ENCODE assay signal across 1 cellular context in the genomic region with DNA sequence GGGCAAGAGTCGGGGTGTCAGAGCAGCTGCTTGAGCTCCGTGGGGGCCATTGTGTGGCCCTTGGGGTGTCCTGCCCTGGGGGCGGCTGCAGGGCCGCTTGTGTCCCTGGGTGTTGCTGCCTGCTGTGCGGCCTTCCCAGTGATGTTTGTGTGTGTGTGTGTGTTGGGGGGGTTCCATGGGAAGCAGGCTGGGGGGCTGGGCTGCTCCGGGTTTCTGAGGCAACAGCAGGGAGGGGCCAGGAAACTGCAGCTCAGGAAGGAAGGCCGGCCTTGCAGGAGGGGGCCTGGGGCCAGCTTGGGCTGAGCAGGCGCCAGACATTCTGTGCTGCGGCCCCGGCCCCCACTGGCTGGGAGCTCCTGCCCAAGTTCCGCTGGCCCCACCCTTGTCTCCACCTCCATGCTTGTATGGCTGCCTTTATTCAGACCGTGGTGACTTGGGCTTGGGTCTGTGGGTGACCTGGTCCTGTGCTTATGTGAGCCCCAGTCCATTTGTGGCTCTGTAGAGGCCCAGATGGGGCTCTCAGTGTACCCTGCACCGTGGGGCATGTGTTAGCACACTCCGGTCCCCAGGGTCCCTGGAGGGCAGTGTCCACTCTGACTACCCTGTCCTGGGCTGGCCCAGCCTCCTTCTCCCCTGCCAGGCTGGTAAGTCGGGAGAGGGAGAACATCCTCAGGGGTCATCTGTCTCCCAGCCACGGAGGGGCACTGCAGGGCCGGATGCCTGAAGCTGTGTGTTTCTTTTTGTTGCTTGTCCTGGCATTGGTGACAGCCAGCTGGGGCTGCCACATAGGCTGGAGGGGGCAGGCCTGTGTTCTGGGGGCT.
TF ChIP-seq lines count a peak whose summit lies in the region.

No MANE protein-coding gene starts in this region.

TF ChIP-seq in GM23338, 12 proteins besides CTCF, POLR2A, EP300 and RAD21 (continued from another document):
- TF ChIP-seq, protein P1, sequence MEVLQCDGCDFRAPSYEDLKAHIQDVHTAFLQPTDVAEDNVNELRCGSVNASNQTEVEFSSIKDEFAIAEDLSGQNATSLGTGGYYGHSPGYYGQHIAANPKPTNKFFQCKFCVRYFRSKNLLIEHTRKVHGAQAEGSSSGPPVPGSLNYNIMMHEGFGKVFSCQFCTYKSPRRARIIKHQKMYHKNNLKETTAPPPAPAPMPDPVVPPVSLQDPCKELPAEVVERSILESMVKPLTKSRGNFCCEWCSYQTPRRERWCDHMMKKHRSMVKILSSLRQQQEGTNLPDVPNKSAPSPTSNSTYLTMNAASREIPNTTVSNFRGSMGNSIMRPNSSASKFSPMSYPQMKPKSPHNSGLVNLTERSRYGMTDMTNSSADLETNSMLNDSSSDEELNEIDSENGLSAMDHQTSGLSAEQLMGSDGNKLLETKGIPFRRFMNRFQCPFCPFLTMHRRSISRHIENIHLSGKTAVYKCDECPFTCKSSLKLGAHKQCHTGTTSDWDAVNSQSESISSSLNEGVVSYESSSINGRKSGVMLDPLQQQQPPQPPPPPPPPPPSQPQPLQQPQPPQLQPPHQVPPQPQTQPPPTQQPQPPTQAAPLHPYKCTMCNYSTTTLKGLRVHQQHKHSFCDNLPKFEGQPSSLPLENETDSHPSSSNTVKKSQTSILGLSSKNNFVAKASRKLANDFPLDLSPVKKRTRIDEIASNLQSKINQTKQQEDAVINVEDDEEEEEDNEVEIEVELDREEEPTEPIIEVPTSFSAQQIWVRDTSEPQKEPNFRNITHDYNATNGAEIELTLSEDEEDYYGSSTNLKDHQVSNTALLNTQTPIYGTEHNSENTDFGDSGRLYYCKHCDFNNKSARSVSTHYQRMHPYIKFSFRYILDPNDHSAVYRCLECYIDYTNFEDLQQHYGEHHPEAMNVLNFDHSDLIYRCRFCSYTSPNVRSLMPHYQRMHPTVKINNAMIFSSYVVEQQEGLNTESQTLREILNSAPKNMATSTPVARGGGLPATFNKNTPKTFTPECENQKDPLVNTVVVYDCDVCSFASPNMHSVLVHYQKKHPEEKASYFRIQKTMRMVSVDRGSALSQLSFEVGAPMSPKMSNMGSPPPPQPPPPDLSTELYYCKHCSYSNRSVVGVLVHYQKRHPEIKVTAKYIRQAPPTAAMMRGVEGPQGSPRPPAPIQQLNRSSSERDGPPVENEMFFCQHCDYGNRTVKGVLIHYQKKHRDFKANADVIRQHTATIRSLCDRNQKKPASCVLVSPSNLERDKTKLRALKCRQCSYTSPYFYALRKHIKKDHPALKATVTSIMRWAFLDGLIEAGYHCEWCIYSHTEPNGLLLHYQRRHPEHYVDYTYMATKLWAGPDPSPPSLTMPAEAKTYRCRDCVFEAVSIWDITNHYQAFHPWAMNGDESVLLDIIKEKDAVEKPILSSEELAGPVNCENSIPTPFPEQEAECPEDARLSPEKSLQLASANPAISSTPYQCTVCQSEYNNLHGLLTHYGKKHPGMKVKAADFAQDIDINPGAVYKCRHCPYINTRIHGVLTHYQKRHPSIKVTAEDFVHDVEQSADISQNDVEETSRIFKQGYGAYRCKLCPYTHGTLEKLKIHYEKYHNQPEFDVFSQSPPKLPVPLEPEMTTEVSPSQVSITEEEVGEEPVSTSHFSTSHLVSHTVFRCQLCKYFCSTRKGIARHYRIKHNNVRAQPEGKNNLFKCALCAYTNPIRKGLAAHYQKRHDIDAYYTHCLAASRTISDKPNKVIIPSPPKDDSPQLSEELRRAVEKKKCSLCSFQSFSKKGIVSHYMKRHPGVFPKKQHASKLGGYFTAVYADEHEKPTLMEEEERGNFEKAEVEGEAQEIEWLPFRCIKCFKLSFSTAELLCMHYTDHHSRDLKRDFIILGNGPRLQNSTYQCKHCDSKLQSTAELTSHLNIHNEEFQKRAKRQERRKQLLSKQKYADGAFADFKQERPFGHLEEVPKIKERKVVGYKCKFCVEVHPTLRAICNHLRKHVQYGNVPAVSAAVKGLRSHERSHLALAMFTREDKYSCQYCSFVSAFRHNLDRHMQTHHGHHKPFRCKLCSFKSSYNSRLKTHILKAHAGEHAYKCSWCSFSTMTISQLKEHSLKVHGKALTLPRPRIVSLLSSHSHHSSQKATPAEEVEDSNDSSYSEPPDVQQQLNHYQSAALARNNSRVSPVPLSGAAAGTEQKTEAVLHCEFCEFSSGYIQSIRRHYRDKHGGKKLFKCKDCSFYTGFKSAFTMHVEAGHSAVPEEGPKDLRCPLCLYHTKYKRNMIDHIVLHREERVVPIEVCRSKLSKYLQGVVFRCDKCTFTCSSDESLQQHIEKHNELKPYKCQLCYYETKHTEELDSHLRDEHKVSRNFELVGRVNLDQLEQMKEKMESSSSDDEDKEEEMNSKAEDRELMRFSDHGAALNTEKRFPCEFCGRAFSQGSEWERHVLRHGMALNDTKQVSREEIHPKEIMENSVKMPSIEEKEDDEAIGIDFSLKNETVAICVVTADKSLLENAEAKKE (CRISPR knock-in tag; IDR thresholded peaks at IDR 0.05), result no peak
- TF ChIP-seq, protein P2, sequence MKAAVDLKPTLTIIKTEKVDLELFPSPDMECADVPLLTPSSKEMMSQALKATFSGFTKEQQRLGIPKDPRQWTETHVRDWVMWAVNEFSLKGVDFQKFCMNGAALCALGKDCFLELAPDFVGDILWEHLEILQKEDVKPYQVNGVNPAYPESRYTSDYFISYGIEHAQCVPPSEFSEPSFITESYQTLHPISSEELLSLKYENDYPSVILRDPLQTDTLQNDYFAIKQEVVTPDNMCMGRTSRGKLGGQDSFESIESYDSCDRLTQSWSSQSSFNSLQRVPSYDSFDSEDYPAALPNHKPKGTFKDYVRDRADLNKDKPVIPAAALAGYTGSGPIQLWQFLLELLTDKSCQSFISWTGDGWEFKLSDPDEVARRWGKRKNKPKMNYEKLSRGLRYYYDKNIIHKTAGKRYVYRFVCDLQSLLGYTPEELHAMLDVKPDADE (IDR thresholded peaks at IDR 0.05), result no peak
- TF ChIP-seq POLR2AphosphoS5 (IDR thresholded peaks at IDR 0.05; ENCODE audit: low read depth) (no peak), NANOG (IDR thresholded peaks at IDR 0.05; ENCODE audit: borderline replicate concordance) (no peak)
TF ChIP-seq in GM23338: peak in this region for 0.
